Comparison of ENCODE assay signal across 17 cellular contexts in the genomic region with DNA sequence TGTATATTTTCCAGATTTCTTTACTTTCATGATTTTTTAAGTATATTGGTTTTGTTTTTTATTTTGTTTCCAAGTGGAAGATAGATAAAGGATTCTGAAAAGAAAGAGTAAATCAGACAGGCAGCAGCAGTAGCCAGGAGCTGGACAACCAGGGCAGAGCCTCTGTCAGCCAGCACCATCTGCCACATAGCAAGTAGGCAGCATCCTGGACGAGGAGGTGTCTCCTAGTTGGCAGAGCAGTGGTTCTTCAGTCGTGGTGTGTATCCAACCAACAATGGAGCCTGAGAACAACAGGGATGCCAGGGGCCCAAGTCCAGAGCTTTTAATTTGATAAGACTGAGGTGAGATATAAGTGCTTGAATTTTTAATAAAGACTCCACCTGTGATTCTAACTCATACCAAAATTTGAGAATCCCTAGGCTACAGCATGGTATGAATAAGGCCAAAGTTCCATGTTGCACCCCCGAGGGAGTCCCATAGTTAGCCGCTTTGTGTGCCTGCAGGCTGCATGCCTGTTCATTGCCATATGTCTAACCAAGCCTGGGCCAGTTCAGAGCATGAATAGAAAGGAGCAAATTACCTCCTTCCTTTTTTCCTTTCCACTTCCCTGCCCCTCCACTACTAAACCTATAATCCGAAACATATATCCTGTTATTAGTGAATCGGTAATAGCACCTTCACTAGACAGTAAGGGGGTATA.
A peak's percentile ranks its signal among the peaks of the same experiment; 100 is the strongest.
DNase-seq lines count a peak whose midpoint lies in the region; ATAC-seq and TF ChIP-seq lines count a peak whose summit lies in the region.
"Had no signal": no experiment of that assay in that cellular context is flagged by ENCODE, and none has a peak within 500 bp of the region (broad histone marks: within the 10 kb centered on the region; RNA-seq: fewer than 3 reads in every experiment).

No MANE protein-coding gene starts in this region.

- TF ChIP-seq CTCF in WERI-Rb-1 (IDR thresholded peaks at IDR 0.05; ENCODE audit: low read depth, low read length): no peak
- no peak for TF ChIP-seq CTCF in left ventricle myocardium inferior (IDR thresholded peaks at IDR 0.05; ENCODE audit: borderline replicate concordance)

- H3K27ac ChIP-seq in WERI-Rb-1: peak overlapping the region; percentile 19
- no peak overlapping the region for H3K27ac ChIP-seq in left ventricle myocardium inferior (replicated peaks)
- H3K27ac ChIP-seq: A549, GM23248 had no signal

- H3K36me3 ChIP-seq in WERI-Rb-1 (no peaks in the 10 kb centered on the region), left ventricle myocardium inferior (no peaks in the 10 kb centered on the region)
- H3K36me3 ChIP-seq: HAP-1 had no signal

- DNase-seq in DMS 273 (lab: John Stamatoyannopoulos, UW; ENCODE audit: unreplicated experiment) (peak; percentile 72), NCI-H446 (lab: John Stamatoyannopoulos, UW) (peak; percentile 95 to 98), WERI-Rb-1 (peak; percentile 50), occipital lobe (lab: John Stamatoyannopoulos, UW) (peak; percentile 5), sciatic nerve (ENCODE audit: low spot score) (no peak), left ventricle myocardium inferior (no peak)
- DNase-seq: DND-41; KBM-7; MM.1S; NCI-H1092; NCI-H1436; NCI-H2029; NK-92 treated with Interleukin-12 subunit alpha and Interleukin-12 subunit beta, amount 100 ng/mL, for 24 hours had no signal

- H3K9me3 ChIP-seq in WERI-Rb-1 (ENCODE audit: severe bottlenecking) (no peaks in the 10 kb centered on the region), left ventricle myocardium inferior (replicated peaks) (no peaks in the 10 kb centered on the region)
- H3K9me3 ChIP-seq: A549, HAP-1 had no signal

- intact Hi-C loops in sciatic nerve (cut with DNase I) (no loop called here), left ventricle myocardium inferior (cut with micrococcal nuclease) (no loop called here)

- ATAC-seq in HG03354 (IDR thresholded peaks at IDR 0.05; ENCODE audit: poor library complexity, severe bottlenecking, unreplicated experiment): no peak
- ATAC-seq in sciatic nerve: no peak
- ATAC-seq: A549 had no signal

- no peaks in the 10 kb centered on the region for H3K4me1 ChIP-seq in left ventricle myocardium inferior
- H3K4me1 ChIP-seq: A549, HAP-1 had no signal

- H3K4me3 ChIP-seq in WERI-Rb-1 (ENCODE audit: low read depth, low read length) (no peak overlapping the region), left ventricle myocardium inferior (no peak overlapping the region)
- H3K4me3 ChIP-seq: A549, GM23248, HAP-1 had no signal

- H3K27me3 ChIP-seq in WERI-Rb-1 (ENCODE audit: insufficient read depth, low read depth, severe bottlenecking) (no peaks in the 10 kb centered on the region), left ventricle myocardium inferior (ENCODE audit: low read depth) (no peaks in the 10 kb centered on the region)

Comparison
In these comparisons a context has a peak if more than half of its experiments do, and no peak if none do; other contexts are left out.
1. DNase-seq: peak in DMS 273 (single experiment), NCI-H446 (2 of 2), WERI-Rb-1 (single experiment) and occipital lobe (single experiment); none in sciatic nerve (single experiment) and left ventricle myocardium inferior (single experiment).